ENCODE assay signal across 8 cellular contexts in genomic region chr10:1049425-1049958, GRCh38. TPM values are rescaled to one million over a fixed set of nuclear protein-coding genes. Genes with fewer than 3 reads are reported as not detected.
DNase-seq lines count a peak whose midpoint lies in the region; ATAC-seq lines count a peak whose summit lies in the region.

No MANE protein-coding gene starts in this region.

- H3K27ac ChIP-seq in SK-N-MC, result peak overlapping the region; percentile 76

- H3K9me3 ChIP-seq in SK-N-MC (ENCODE audit: low read depth, low read length), result no peaks in the 10 kb centered on the region

- H3K4me3 ChIP-seq in H7 (ENCODE audit: insufficient read depth, low read depth, low read length) (peak overlapping the region; percentile 91), SK-N-MC (peak overlapping the region; percentile 91), skeletal muscle cell (ENCODE audit: low read depth, low read length) (peak overlapping the region; percentile 93)

- peak overlapping the region; percentile 82 for H3K9ac ChIP-seq in SK-N-MC (ENCODE audit: insufficient read length)

- ATAC-seq in HG03520 (IDR thresholded peaks at IDR 0.05; ENCODE audit: unreplicated experiment), result no peak

- DNase-seq in H7 (no peak), SK-N-MC (ENCODE audit: low read depth, low spot score) (no peak), fibroblast of the conjunctiva (ENCODE audit: low read depth) (peak; percentile 10), skeletal muscle cell (ENCODE audit: low read depth) (no peak), OCI-M2 (lab: John Stamatoyannopoulos, UW; ENCODE audit: unreplicated experiment) (no peak), SIG-M5 (lab: John Stamatoyannopoulos, UW) (no peak)
- DNase-seq in effector CD4-positive, alpha-beta T cell, result no peak

- no peaks in the 10 kb centered on the region for H3K27me3 ChIP-seq in H7 (ENCODE audit: control insufficient read depth, insufficient read depth, low read length)

- H3K36me3 ChIP-seq in H7 (replicated peaks; ENCODE audit: control insufficient read depth, insufficient read depth, low read length), result peaks cover 6% of the 10 kb centered on the region
- peaks cover 11% of the 10 kb centered on the region for H3K36me3 ChIP-seq in SK-N-MC (ENCODE audit: insufficient read depth, low read length)

RNA-seq across cellular contexts. Expression of gene IDI1, which starts 0.6 kb away (rescaled TPM):
- 102 and 115 TPM in 2 replicates for total RNA-seq in H7 (2014; rRNA removed; shearing (Covaris generic))

RNA-seq across cellular contexts. Expression of gene WDR37, which starts 6.7 kb away (rescaled TPM):
- total RNA-seq in H7 (2014; rRNA removed; shearing (Covaris generic)), result 8.4 and 9.7 TPM in 2 replicates

RNA-seq across cellular contexts. Expression of gene IDI2, which starts 23.8 kb away (rescaled TPM):
- total RNA-seq in H7 (2014; rRNA removed; shearing (Covaris generic)), result not detected in 2 replicates
